ENCODE assay signal across 8 cellular contexts in the genomic region with DNA sequence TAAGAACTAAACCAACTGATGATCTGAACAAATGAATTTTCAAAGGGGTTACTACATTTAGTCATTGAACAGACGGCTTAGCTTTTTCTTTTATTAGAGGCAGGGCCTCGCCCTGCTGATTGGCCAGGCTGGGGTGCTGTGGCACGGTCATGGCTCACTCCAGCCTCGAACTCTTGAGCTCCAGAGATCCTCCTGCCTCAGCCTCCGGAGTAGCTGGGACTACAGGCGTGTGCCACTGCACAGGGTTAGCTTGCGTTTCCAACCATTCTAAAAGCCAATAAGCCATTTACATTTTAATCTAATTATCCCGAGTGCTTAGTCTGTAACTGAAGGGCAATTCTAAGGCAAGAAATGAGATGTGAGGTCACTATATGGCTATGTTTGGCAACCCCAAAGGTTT. TPM values are rescaled to one million over a fixed set of nuclear protein-coding genes. Genes with fewer than 3 reads are reported as not detected.
DNase-seq lines count a peak whose midpoint lies in the region; ATAC-seq and TF ChIP-seq lines count a peak whose summit lies in the region.

No MANE protein-coding gene starts in this region.

- no peaks in the 10 kb centered on the region for H3K27me3 Mint-ChIP-seq in activated naive CD4-positive, alpha-beta T cell treated with anti-CD3 and anti-CD28 coated beads for 36 hours (ENCODE audit: low read depth)

- peak overlapping the region; percentile 97 for H3K4me3 Mint-ChIP-seq in activated naive CD4-positive, alpha-beta T cell treated with anti-CD3 and anti-CD28 coated beads for 36 hours
- H3K4me3 Mint-ChIP-seq in stimulated activated effector memory CD8-positive, alpha-beta T cell treated with anti-CD3 and anti-CD28 coated beads, Interleukin-12 subunit alpha, Interleukin-12 subunit beta, amount 100 ng/mL, for 72 hours, result peak overlapping the region; percentile 99

- no peaks in the 10 kb centered on the region for H3K36me3 ChIP-seq in right atrium auricular region

- no peaks in the 10 kb centered on the region for H3K9me3 Mint-ChIP-seq in activated naive CD4-positive, alpha-beta T cell treated with anti-CD3 and anti-CD28 coated beads for 36 hours
- no peaks in the 10 kb centered on the region for H3K9me3 Mint-ChIP-seq in stimulated activated effector memory CD8-positive, alpha-beta T cell treated with anti-CD3 and anti-CD28 coated beads, Interleukin-12 subunit alpha, Interleukin-12 subunit beta, amount 100 ng/mL, for 72 hours

- no peaks in the 10 kb centered on the region for H3K9me3 ChIP-seq in right atrium auricular region

- H3K27me3 ChIP-seq in right atrium auricular region, result no peaks in the 10 kb centered on the region

- H3K27ac Mint-ChIP-seq in activated naive CD4-positive, alpha-beta T cell treated with anti-CD3 and anti-CD28 coated beads for 36 hours, result peak overlapping the region; percentile 99
- peak overlapping the region; percentile 100 for H3K27ac Mint-ChIP-seq in stimulated activated effector memory CD8-positive, alpha-beta T cell treated with anti-CD3 and anti-CD28 coated beads, Interleukin-12 subunit alpha, Interleukin-12 subunit beta, amount 100 ng/mL, for 72 hours

- intact Hi-C loops in activated naive CD4-positive, alpha-beta T cell treated with anti-CD3 and anti-CD28 coated beads for 36 hours (cut with micrococcal nuclease), result loop anchor here (2.0 to 5.0 kb wide), 4 partner anchors 52 to 1934 kb away; partner anchors contain the start of gene STARD3NL

- H3K4me1 ChIP-seq in right atrium auricular region, result peaks cover 0 to 13% of the 10 kb centered on the region in 2 donors

- peaks cover 16% of the 10 kb centered on the region for H3K4me1 Mint-ChIP-seq in activated naive CD4-positive, alpha-beta T cell treated with anti-CD3 and anti-CD28 coated beads for 36 hours (ENCODE audit: low read depth)
- peaks cover 26% of the 10 kb centered on the region for H3K4me1 Mint-ChIP-seq in stimulated activated effector memory CD8-positive, alpha-beta T cell treated with anti-CD3 and anti-CD28 coated beads, Interleukin-12 subunit alpha, Interleukin-12 subunit beta, amount 100 ng/mL, for 72 hours

- H3K36me3 Mint-ChIP-seq in activated naive CD4-positive, alpha-beta T cell treated with anti-CD3 and anti-CD28 coated beads for 36 hours (ENCODE audit: low read depth), result peaks cover 15% of the 10 kb centered on the region
- peaks cover 31% of the 10 kb centered on the region for H3K36me3 Mint-ChIP-seq in stimulated activated effector memory CD8-positive, alpha-beta T cell treated with anti-CD3 and anti-CD28 coated beads, Interleukin-12 subunit alpha, Interleukin-12 subunit beta, amount 100 ng/mL, for 72 hours

- no peak for TF ChIP-seq CTCF in right atrium auricular region (IDR thresholded peaks at IDR 0.05)

- peak overlapping the region; percentile 95 to 99 for H3K27ac ChIP-seq in right atrium auricular region

- ATAC-seq in stimulated activated effector memory CD8-positive, alpha-beta T cell treated with anti-CD3 and anti-CD28 coated beads, Interleukin-12 subunit alpha, Interleukin-12 subunit beta, amount 100 ng/mL, for 72 hours, result no peak
- ATAC-seq in HG02885 (IDR thresholded peaks at IDR 0.05; ENCODE audit: poor library complexity, unreplicated experiment), result no peak

- peak; percentile 35 for DNase-seq in activated naive CD4-positive, alpha-beta T cell treated with anti-CD3 and anti-CD28 coated beads for 36 hours
- DNase-seq in activated naive CD4-positive, alpha-beta T cell treated with anti-CD3 and anti-CD28 coated beads, Interleukin-2, amount 50 U/mL, for 16 hours, result no peak
- peak; percentile 61 for DNase-seq in activated CD8-positive, alpha-beta memory T cell treated with anti-CD3 and anti-CD28 coated beads, Interleukin-2, amount 50 U/mL, for 48 hours
- DNase-seq in right atrium auricular region (ENCODE audit: low spot score) (no peak), G401 (ENCODE audit: low spot score) (no peak), T-helper 9 cell (no peak)
- peak in 1 of 2 donors; percentile 58 for DNase-seq in stimulated activated effector memory CD8-positive, alpha-beta T cell treated with anti-CD3 and anti-CD28 coated beads, Interleukin-12 subunit alpha, Interleukin-12 subunit beta, amount 100 ng/mL, for 72 hours (ENCODE audit: low spot score in 2 of 2)

- peak overlapping the region; percentile 91 to 94 for H3K4me3 ChIP-seq in right atrium auricular region

- in situ Hi-C loops in G401 (cut with HindIII; ENCODE audit: low sequenced_read_pairs), result no loop called here

- CTCF ChIA-PET in activated naive CD4-positive, alpha-beta T cell treated with anti-CD3 and anti-CD28 coated beads for 36 hours (lab: Charles Lee), result interaction anchor here (0.5 to 1.9 kb wide), 5 partner anchors 52 to 104 kb away, joined by 3 to 11 read pairs (median 4); no protein-coding TSS in a partner anchor

RNA-seq across cellular contexts. Expression of gene CDK13, which starts 1.7 kb away (rescaled TPM):
- 10 to 100 TPM; 27.8 to 28.1 TPM for total RNA-seq in activated naive CD4-positive, alpha-beta T cell treated with anti-CD3 and anti-CD28 coated beads for 36 hours
- total RNA-seq in right atrium auricular region, result 10 to 100 TPM; 34.7 to 37.7 TPM
- 25.2 and 35.9 TPM in 2 replicates for total RNA-seq in G401 (2014; rRNA removed; shearing (Covaris generic))

Comparison
In these comparisons a context has a peak if more than half of its experiments do, and no peak if none do; other contexts are left out.
1. DNase-seq: peak in activated naive CD4-positive, alpha-beta T cell treated with anti-CD3 and anti-CD28 coated beads for 36 hours (single experiment) and activated CD8-positive, alpha-beta memory T cell treated with anti-CD3 and anti-CD28 coated beads, Interleukin-2, amount 50 U/mL, for 48 hours (single experiment); none in activated naive CD4-positive, alpha-beta T cell treated with anti-CD3 and anti-CD28 coated beads, Interleukin-2, amount 50 U/mL, for 16 hours (single experiment), right atrium auricular region (single experiment), G401 (single experiment) and T-helper 9 cell (single experiment).